In the genomic region with DNA sequence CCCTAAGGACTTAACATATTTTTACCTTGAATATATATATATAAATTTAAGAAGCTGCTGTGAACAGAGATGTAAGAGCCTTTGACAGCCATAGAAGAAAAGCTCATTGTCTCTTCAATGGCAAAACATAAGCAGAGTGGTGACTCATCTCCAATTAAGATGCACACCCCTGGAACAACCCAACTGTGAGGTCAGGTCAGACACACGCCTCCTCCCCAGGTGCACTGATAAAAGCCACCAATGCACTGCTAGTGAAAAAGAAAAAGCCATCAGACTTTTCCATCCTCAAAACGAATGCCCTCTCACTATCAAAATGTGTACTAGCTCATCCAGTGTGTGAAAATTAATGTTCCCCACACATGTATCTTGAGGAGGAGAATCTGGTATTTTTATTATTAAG, we compare ENCODE assay signal across 19 cellular contexts.
DNase-seq lines count a peak whose midpoint lies in the region; ATAC-seq, FAIRE-seq and TF ChIP-seq lines count a peak whose summit lies in the region.
"Had no signal": no experiment of that assay in that cellular context is flagged by ENCODE, and none has a peak within 500 bp of the region (broad histone marks: within the 10 kb centered on the region; RNA-seq: fewer than 3 reads in every experiment).

No MANE protein-coding gene starts in this region.

- H3K4me3 ChIP-seq in NB4 (ENCODE audit: low read depth, low read length), result no peak overlapping the region

- no peak for FAIRE-seq in H54 (lab: Jason Lieb, UNC)
- FAIRE-seq: G401.6, GM12892 had no signal

- DNase-seq in NCI-H1417 (lab: John Stamatoyannopoulos, UW), result peak in 2 of 3 experiments; percentile 13 to 57
- DNase-seq in NCI-H1417 treated with DMSO at 0.1 percent for 48 hours (lab: John Stamatoyannopoulos, UW), result no peak
- DNase-seq in NB4 (ENCODE audit: low read depth), result peak; percentile 13
- DNase-seq in dermis blood vessel endothelial cell, result peak; percentile 23
- peak; percentile 68 for DNase-seq in pons (ENCODE audit: low spot score)
- no peak for DNase-seq in H54 (ENCODE audit: insufficient read length, low spot score)
- no peak for DNase-seq in activated CD4-positive, alpha-beta T cell treated with anti-CD3 and anti-CD28 coated beads, Interleukin-2, amount 50 U/mL, for 48 hours
- DNase-seq: activated B cell treated with CpG ODN at 0.5 μM for 24 hours; activated CD8-positive, alpha-beta memory T cell treated with anti-CD3 and anti-CD28 coated beads, Interleukin-2, amount 10 ng/mL, durations not matched to agents 7 days and 5 days; activated effector memory CD4-positive, alpha-beta T cell treated with anti-CD3 and anti-CD28 coated beads, Interleukin-2, amount 50 U/mL, for 16 hours; amniotic stem cell; H7; NCI-H1436 treated with DMSO at 0.1 percent for 48 hours; NCI-H446 treated with DMSO at 0.1 percent for 48 hours; stimulated activated CD4-positive, alpha-beta T cell treated with anti-CD3 and anti-CD28 coated beads, Interleukin-4, amount 100 ng/mL, for 4 hours; T-cell had no signal

- no peak for TF ChIP-seq CTCF in NB4 (IDR thresholded peaks at IDR 0.05; ENCODE audit: low read depth, low read length)

- no peak for ATAC-seq in HG03460 (IDR thresholded peaks at IDR 0.05; ENCODE audit: unreplicated experiment)
- ATAC-seq: activated CD8-positive, alpha-beta memory T cell treated with anti-CD3 and anti-CD28 coated beads, Interleukin-2, amount 10 ng/mL, durations not matched to agents 7 days and 5 days; T-cell had no signal

- TF ChIP-seq POLR2A in NB4 (IDR thresholded peaks at IDR 0.05; ENCODE audit: extremely low read depth, insufficient read length), result no peak
- no peak for TF ChIP-seq POLR2A in H54 (IDR thresholded peaks at IDR 0.05; ENCODE audit: low read depth, low read length)

Comparison
In these comparisons a context has a peak if more than half of its experiments do, and no peak if none do; other contexts are left out.
1. DNase-seq: peak in NCI-H1417 (2 of 3), NB4 (single experiment), dermis blood vessel endothelial cell (single experiment) and pons (single experiment); none in NCI-H1417 treated with DMSO at 0.1 percent for 48 hours (single experiment), H54 (single experiment) and activated CD4-positive, alpha-beta T cell treated with anti-CD3 and anti-CD28 coated beads, Interleukin-2, amount 50 U/mL, for 48 hours (0 of 2).